ENCODE assay signal across 9 cellular contexts in genomic region chr9:91207481-91207888, GRCh38.
DNase-seq lines count a peak whose midpoint lies in the region; ATAC-seq and TF ChIP-seq lines count a peak whose summit lies in the region.
"Had no signal": no experiment of that assay in that cellular context is flagged by ENCODE, and none has a peak within 500 bp of the region (broad histone marks: within the 10 kb centered on the region; RNA-seq: fewer than 3 reads in every experiment).

No MANE protein-coding gene starts in this region.

- H3K79me2 ChIP-seq in DOHH2 (ENCODE audit: control insufficient read depth, low read length), result no peaks in the 10 kb centered on the region

- no peak for DNase-seq in activated naive CD8-positive, alpha-beta T cell treated with anti-CD3 and anti-CD28 coated beads, Interleukin-2, amount 50 U/mL, for 24 hours
- DNase-seq in lung (ENCODE audit: low spot score) (no peak), NCI-H345 treated with DMSO at 0.1 percent for 48 hours (lab: John Stamatoyannopoulos, UW; ENCODE audit: unreplicated experiment) (no peak), NOMO-1 treated with dmso at 0.1 percent for 144 hours (lab: John Stamatoyannopoulos, UW; ENCODE audit: unreplicated experiment) (no peak), NCI-H1417 treated with DMSO at 0.1 percent for 48 hours (lab: John Stamatoyannopoulos, UW) (no peak)

- H3K27me3 ChIP-seq in DOHH2 (ENCODE audit: control insufficient read depth, low read length) (no peaks in the 10 kb centered on the region), lung (ENCODE audit: control insufficient read depth, insufficient read depth) (no peaks in the 10 kb centered on the region)

- H4K20me1 ChIP-seq in DOHH2 (ENCODE audit: control insufficient read depth, insufficient read depth, low read depth, low read length), result no peaks in the 10 kb centered on the region

- no peak for TF ChIP-seq CTCF in DOHH2 (IDR thresholded peaks at IDR 0.05; ENCODE audit: low read depth, low read length, poor library complexity, severe bottlenecking)
- TF ChIP-seq CTCF in lung (IDR thresholded peaks at IDR 0.05; ENCODE audit: control extremely low read depth, extremely low read depth), result no peak

- H3K36me3 Mint-ChIP-seq in activated naive CD8-positive, alpha-beta T cell treated with anti-CD3 and anti-CD28 coated beads, Interleukin-2, amount 50 U/mL, for 24 hours (ENCODE audit: low read depth), result peaks cover 35% of the 10 kb centered on the region

- H3F3A ChIP-seq in DOHH2 (ENCODE audit: control insufficient read depth, insufficient read depth), result no peaks in the 10 kb centered on the region

- peaks cover 8% of the 10 kb centered on the region; the same call in 1 of the 2 replicates for H3K9me3 ChIP-seq in DOHH2 (ENCODE audit: control insufficient read depth, insufficient read depth, low read length)
- H3K9me3 ChIP-seq in lung (ENCODE audit: control insufficient read depth in 2 of 2, insufficient read depth in 1 of 2, low read length in 1 of 2), result no peaks in the 10 kb centered on the region

- no peaks in the 10 kb centered on the region for H3K9me2 ChIP-seq in DOHH2 (replicated peaks; ENCODE audit: control insufficient read depth, low read length)

- H3K4me1 ChIP-seq in DOHH2 (ENCODE audit: control insufficient read depth, low read length) (peaks cover 12% of the 10 kb centered on the region), lung (ENCODE audit: control insufficient read depth in 2 of 2, insufficient read depth in 2 of 2, low read length in 2 of 2) (peaks cover 6% of the 10 kb centered on the region in 2 donors)

- H3K27me3 Mint-ChIP-seq in activated naive CD8-positive, alpha-beta T cell treated with anti-CD3 and anti-CD28 coated beads, Interleukin-2, amount 50 U/mL, for 24 hours, result no peaks in the 10 kb centered on the region

- H3K4me3 ChIP-seq in DOHH2 (ENCODE audit: low read length), result no peak overlapping the region
- no peak overlapping the region for H3K4me3 ChIP-seq in lung

- H3K4me2 ChIP-seq in DOHH2 (ENCODE audit: low read length), result peak overlapping the region; percentile 32; the same call in 1 of the 2 replicates

- peak overlapping the region; percentile 94 for H3K27ac Mint-ChIP-seq in activated naive CD8-positive, alpha-beta T cell treated with anti-CD3 and anti-CD28 coated beads, Interleukin-2, amount 50 U/mL, for 24 hours

- peaks cover 73% of the 10 kb centered on the region for H3K4me1 Mint-ChIP-seq in activated naive CD8-positive, alpha-beta T cell treated with anti-CD3 and anti-CD28 coated beads, Interleukin-2, amount 50 U/mL, for 24 hours

- peaks cover 23% of the 10 kb centered on the region for H3K9me3 Mint-ChIP-seq in activated naive CD8-positive, alpha-beta T cell treated with anti-CD3 and anti-CD28 coated beads, Interleukin-2, amount 50 U/mL, for 24 hours

- ATAC-seq in HG02938 (IDR thresholded peaks at IDR 0.05; ENCODE audit: unreplicated experiment) (peak; percentile 21), lung (ENCODE audit: insufficient read depth, low FRiP score) (peak; percentile 77), HG03196 (IDR thresholded peaks at IDR 0.05; ENCODE audit: unreplicated experiment) (no peak)
- ATAC-seq in activated naive CD8-positive, alpha-beta T cell treated with anti-CD3 and anti-CD28 coated beads, Interleukin-2, amount 50 U/mL, for 24 hours, result peak; percentile 70

- H3K36me3 ChIP-seq in DOHH2 (ENCODE audit: control insufficient read depth, low read length), result no peaks in the 10 kb centered on the region
- H3K36me3 ChIP-seq in lung (ENCODE audit: control insufficient read depth in 2 of 2, insufficient read depth in 2 of 2, low read length in 2 of 2), result no peaks in the 10 kb centered on the region

- WGBS in lung, 2 donors, result 71 to 72% methylated on average over 6 of the region's 6 CpGs

- peak overlapping the region; percentile 64 for H3K4me3 Mint-ChIP-seq in activated naive CD8-positive, alpha-beta T cell treated with anti-CD3 and anti-CD28 coated beads, Interleukin-2, amount 50 U/mL, for 24 hours

- H3K27ac ChIP-seq in DOHH2 (ENCODE audit: low read depth, low read length) (no peak overlapping the region), lung (ENCODE audit: low read depth in 1 of 2, low read length in 1 of 2) (peak overlapping the region; percentile 68 to 72)
- H3K27ac ChIP-seq: epithelial cell of prostate had no signal
